Comparison of ENCODE assay signal across 8 cellular contexts in the genomic region with DNA sequence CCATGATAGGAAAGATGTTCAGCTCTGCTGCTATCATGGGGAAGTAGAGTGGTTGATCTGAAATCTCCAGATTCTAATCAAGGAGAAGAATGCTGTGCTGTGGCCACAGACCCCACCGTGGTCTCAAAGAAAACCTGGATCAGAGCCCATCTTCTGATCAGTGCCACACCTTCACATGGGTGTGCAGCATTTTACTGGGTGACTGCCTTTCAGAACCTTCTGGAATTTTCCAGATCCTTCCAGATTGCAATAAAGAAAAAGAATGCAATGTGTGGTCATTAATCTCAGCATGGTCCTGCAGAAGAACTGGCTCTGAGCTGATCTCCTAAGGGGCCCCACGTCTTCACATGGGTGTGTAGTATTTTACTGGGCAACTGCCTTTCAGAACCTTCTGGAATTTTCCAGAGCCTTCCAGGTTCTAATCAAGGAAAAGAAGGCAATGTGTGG. TPM values are rescaled to one million over a fixed set of nuclear protein-coding genes. Genes with fewer than 3 reads are reported as not detected.
DNase-seq lines count a peak whose midpoint lies in the region; ATAC-seq and TF ChIP-seq lines count a peak whose summit lies in the region.

No MANE protein-coding gene starts in this region.

- CTCF ChIA-PET in Calu3 (lab: Charles Lee): interaction anchor here (0.9 to 3.3 kb wide), 16 partner anchors 9 to 131 kb away, joined by 3 to 33 read pairs (median 12); a partner anchor contains a TSS

- no peak for TF ChIP-seq CTCF in Calu3 (IDR thresholded peaks at IDR 0.05; ENCODE audit: unreplicated experiment)
- TF ChIP-seq CTCF in foreskin fibroblast (IDR thresholded peaks at IDR 0.05; ENCODE audit: low read depth, low read length): no peak

- intact Hi-C loops in Calu3 (cut with micrococcal nuclease; ENCODE audit: unreplicated experiment): no loop called here

- ATAC-seq in HG03280 (IDR thresholded peaks at IDR 0.05; ENCODE audit: unreplicated experiment): peak; percentile 13
- no peak for ATAC-seq in natural killer cell treated with Interleukin-12 subunit alpha and Interleukin-12 subunit beta and Interleukin-15 and Interleukin-18, amount 100 ng/mL, for 72 hours
- no peak for ATAC-seq in stimulated activated memory B cell treated with anti-CD40 and anti-IgM and Interleukin-4, amounts not matched to agents 10 μg/mL and 1 μg/mL and 100 μg/mL, for 72 hours
- no peak for ATAC-seq in HG03442 (IDR thresholded peaks at IDR 0.05; ENCODE audit: unreplicated experiment)

- H3K4me3 Mint-ChIP-seq in Calu3 (ENCODE audit: low read depth, unreplicated experiment): peak overlapping the region; percentile 54
- H3K4me3 Mint-ChIP-seq in natural killer cell treated with Interleukin-12 subunit alpha and Interleukin-12 subunit beta and Interleukin-15 and Interleukin-18, amount 100 ng/mL, for 72 hours: peak overlapping the region; percentile 68
- no peak overlapping the region for H3K4me3 Mint-ChIP-seq in stimulated activated memory B cell treated with anti-CD40 and anti-IgM and Interleukin-4, amounts not matched to agents 10 μg/mL and 1 μg/mL and 100 μg/mL, for 72 hours

- no peaks in the 10 kb centered on the region for H3K27me3 Mint-ChIP-seq in Calu3 (ENCODE audit: unreplicated experiment)
- no peaks in the 10 kb centered on the region for H3K27me3 Mint-ChIP-seq in natural killer cell treated with Interleukin-12 subunit alpha and Interleukin-12 subunit beta and Interleukin-15 and Interleukin-18, amount 100 ng/mL, for 72 hours
- no peaks in the 10 kb centered on the region for H3K27me3 Mint-ChIP-seq in stimulated activated memory B cell treated with anti-CD40 and anti-IgM and Interleukin-4, amounts not matched to agents 10 μg/mL and 1 μg/mL and 100 μg/mL, for 72 hours

- H3K27ac ChIP-seq in caudate nucleus (ENCODE audit: low read depth, low read length): peak overlapping the region; percentile 50

- H3K36me3 Mint-ChIP-seq in Calu3 (ENCODE audit: insufficient read depth, unreplicated experiment): peaks cover 92% of the 10 kb centered on the region
- H3K36me3 Mint-ChIP-seq in natural killer cell treated with Interleukin-12 subunit alpha and Interleukin-12 subunit beta and Interleukin-15 and Interleukin-18, amount 100 ng/mL, for 72 hours: peaks cover 17% of the 10 kb centered on the region
- peaks cover 61% of the 10 kb centered on the region for H3K36me3 Mint-ChIP-seq in stimulated activated memory B cell treated with anti-CD40 and anti-IgM and Interleukin-4, amounts not matched to agents 10 μg/mL and 1 μg/mL and 100 μg/mL, for 72 hours

- H3K27ac Mint-ChIP-seq in Calu3 (ENCODE audit: unreplicated experiment): peak overlapping the region; percentile 96
- H3K27ac Mint-ChIP-seq in natural killer cell treated with Interleukin-12 subunit alpha and Interleukin-12 subunit beta and Interleukin-15 and Interleukin-18, amount 100 ng/mL, for 72 hours: peak overlapping the region; percentile 85 to 99
- no peak overlapping the region for H3K27ac Mint-ChIP-seq in stimulated activated memory B cell treated with anti-CD40 and anti-IgM and Interleukin-4, amounts not matched to agents 10 μg/mL and 1 μg/mL and 100 μg/mL, for 72 hours

- peaks cover 6% of the 10 kb centered on the region for H3K9me3 Mint-ChIP-seq in Calu3 (ENCODE audit: low read depth, unreplicated experiment)
- H3K9me3 Mint-ChIP-seq in natural killer cell treated with Interleukin-12 subunit alpha and Interleukin-12 subunit beta and Interleukin-15 and Interleukin-18, amount 100 ng/mL, for 72 hours: peaks cover 4% of the 10 kb centered on the region
- peaks cover 4% of the 10 kb centered on the region for H3K9me3 Mint-ChIP-seq in stimulated activated memory B cell treated with anti-CD40 and anti-IgM and Interleukin-4, amounts not matched to agents 10 μg/mL and 1 μg/mL and 100 μg/mL, for 72 hours

- TSS peak; percentile 89 for BruUV-seq in Calu3 (replicated peaks; lab: Mats Ljungman, UMichigan)

- no peak overlapping the region for H3K4me3 ChIP-seq in foreskin fibroblast (ENCODE audit: low read depth in 1 of 2, low read length in 2 of 2)

- DNase-seq in Calu3 (peak; percentile 42), caudate nucleus (lab: John Stamatoyannopoulos, UW) (no peak), foreskin fibroblast (no peak)
- DNase-seq in natural killer cell treated with Interleukin-12 subunit alpha and Interleukin-12 subunit beta and Interleukin-15 and Interleukin-18, amount 100 ng/mL, for 72 hours (ENCODE audit: low spot score): peak; percentile 6
- DNase-seq in stimulated activated CD4-positive, alpha-beta T cell treated with anti-CD3 and anti-CD28 coated beads, Interleukin-4, amount 100 ng/mL, for 1 hour: no peak

- H3K4me1 Mint-ChIP-seq in Calu3 (ENCODE audit: low read depth, unreplicated experiment): peaks cover 74% of the 10 kb centered on the region
- peaks cover 77 to 89% of the 10 kb centered on the region in 2 donors for H3K4me1 Mint-ChIP-seq in natural killer cell treated with Interleukin-12 subunit alpha and Interleukin-12 subunit beta and Interleukin-15 and Interleukin-18, amount 100 ng/mL, for 72 hours (ENCODE audit: low read depth in 2 of 2)
- peaks cover 50% of the 10 kb centered on the region for H3K4me1 Mint-ChIP-seq in stimulated activated memory B cell treated with anti-CD40 and anti-IgM and Interleukin-4, amounts not matched to agents 10 μg/mL and 1 μg/mL and 100 μg/mL, for 72 hours

RNA-seq across cellular contexts. Expression of a gene that starts 17.1 kb away (rescaled TPM):
- 221 and 257 TPM in 2 replicates for total RNA-seq in Calu3 (2022)
- total RNA-seq in natural killer cell treated with Interleukin-12 subunit alpha and Interleukin-12 subunit beta and Interleukin-15 and Interleukin-18, amount 100 ng/mL, for 72 hours: 10 to 100 TPM; 62.5 to 77.6 TPM

Comparison
In these comparisons a context has a peak if more than half of its experiments do, and no peak if none do; other contexts are left out.
1. DNase-seq: peak in Calu3 (single experiment) and natural killer cell treated with Interleukin-12 subunit alpha and Interleukin-12 subunit beta and Interleukin-15 and Interleukin-18, amount 100 ng/mL, for 72 hours (single experiment); none in caudate nucleus (0 of 61), stimulated activated CD4-positive, alpha-beta T cell treated with anti-CD3 and anti-CD28 coated beads, Interleukin-4, amount 100 ng/mL, for 1 hour (single experiment) and foreskin fibroblast (0 of 2).